In the genomic region with DNA sequence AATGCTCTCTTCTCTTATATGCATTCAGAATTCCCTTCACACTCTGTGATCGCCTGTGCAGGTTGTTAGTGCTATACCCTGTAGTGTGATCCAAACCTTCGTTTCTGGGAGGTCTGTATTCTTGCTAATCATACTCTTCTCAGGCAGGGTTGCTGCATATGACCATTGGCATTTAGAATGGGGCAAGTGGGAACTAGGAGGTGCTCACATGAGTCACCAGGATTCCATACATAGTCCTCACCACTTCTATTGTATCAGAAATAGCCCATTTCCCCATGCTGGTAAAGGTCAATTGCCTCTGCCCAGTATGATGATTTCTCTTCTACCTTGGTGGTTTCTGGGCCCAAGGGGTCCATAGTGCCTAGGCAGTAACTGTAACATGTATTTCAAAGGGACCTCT, we compare ENCODE assay signal across 14 cellular contexts.
"Had no signal": no experiment of that assay in that cellular context is flagged by ENCODE, and none has a peak within 500 bp of the region (broad histone marks: within the 10 kb centered on the region; RNA-seq: fewer than 3 reads in every experiment).

No MANE protein-coding gene starts in this region.

- H3K27ac ChIP-seq: heart left ventricle, neural progenitor cell, pancreas, skin epidermis, stomach had no signal

- H3K9ac ChIP-seq: neural progenitor cell had no signal

- H3K27me3 ChIP-seq: heart left ventricle, neural progenitor cell, pancreas, stomach had no signal

- H3K36me3 ChIP-seq: heart left ventricle, neural progenitor cell, pancreas, stomach had no signal

- H3K4me2 ChIP-seq: neural progenitor cell had no signal

- H3K4me3 ChIP-seq: heart left ventricle, neural progenitor cell, pancreas, skin epidermis, stomach had no signal

- ATAC-seq: activated T-helper 17 cell treated with anti-CD3 and anti-CD28 coated beads, Interleukin-2, amount 50 U/mL, for 72 hours; heart left ventricle; pancreas; T-helper 17 cell had no signal

- DNase-seq: activated CD4-positive, alpha-beta T cell treated with anti-CD3 and anti-CD28 coated beads, Interleukin-2, amount 10 ng/mL, durations not matched to agents 7 days and 5 days; activated CD4-positive, CD25-positive, alpha-beta regulatory T cell; activated CD8-positive, alpha-beta memory T cell treated with anti-CD3 and anti-CD28 coated beads for 24 hours; activated naive CD4-positive, alpha-beta T cell treated with anti-CD3 and anti-CD28 coated beads for 36 hours; foreskin melanocyte; heart left ventricle; pancreas; stomach; T-helper 17 cell had no signal

- H3K4me1 ChIP-seq: heart left ventricle, neural progenitor cell, pancreas, stomach had no signal

- FAIRE-seq: endometrium, keratinocyte, pancreas had no signal
